15 cellular contexts compared by ENCODE assay signal in the genomic region with DNA sequence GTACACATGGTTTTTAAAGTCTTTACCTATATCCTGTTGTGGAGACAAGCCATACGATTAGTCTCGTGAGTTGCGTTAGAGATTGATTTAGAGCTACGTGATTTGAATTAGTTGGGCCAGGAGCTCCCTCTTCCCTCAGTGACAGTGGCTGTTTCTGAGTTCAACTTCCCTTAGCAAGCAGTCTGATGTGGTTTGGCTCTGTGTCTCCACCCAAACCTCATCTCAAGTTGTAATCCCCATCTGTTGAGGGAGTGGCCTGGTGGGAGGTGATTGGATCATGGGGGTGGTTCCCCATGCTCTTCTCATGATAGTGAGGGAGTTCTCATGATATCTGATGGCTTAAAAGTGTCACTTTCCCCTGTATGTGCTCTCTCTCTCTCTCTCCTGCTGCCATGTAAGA.
"Had no signal": no experiment of that assay in that cellular context is flagged by ENCODE, and none has a peak within 500 bp of the region (broad histone marks: within the 10 kb centered on the region; RNA-seq: fewer than 3 reads in every experiment).

No MANE protein-coding gene starts in this region.

- H3K27me3 ChIP-seq: gastroesophageal sphincter, heart right ventricle, testis, upper lobe of left lung had no signal

- DNase-seq: activated CD4-positive, alpha-beta T cell treated with anti-CD3 and anti-CD28 coated beads, Interleukin-2, amount 10 ng/mL, durations not matched to agents 24 days and 14 days; activated CD4-positive, CD25-positive, alpha-beta regulatory T cell; activated CD8-positive, alpha-beta memory T cell treated with anti-CD3 and anti-CD28 coated beads for 24 hours; activated naive CD4-positive, alpha-beta T cell; activated naive CD8-positive, alpha-beta T cell treated with anti-CD3 and anti-CD28 coated beads, Interleukin-2, amount 10 ng/mL, durations not matched to agents 7 days and 5 days; effector CD8-positive, alpha-beta T cell; heart right ventricle; left cardiac atrium; lower lobe of right lung; stimulated activated CD4-positive, alpha-beta T cell treated with anti-CD3 and anti-CD28 coated beads, Interleukin-1b, Interleukin-23, amount 100 ng/mL, for 48 hours; stimulated activated naive CD8-positive, alpha-beta T cell treated with anti-CD3 and anti-CD28 coated beads, Interleukin-15, amount 100 ng/mL, for 72 hours; testis; upper lobe of left lung had no signal

- H3K9me3 ChIP-seq: gastroesophageal sphincter, lower lobe of right lung, testis, upper lobe of left lung had no signal

- ATAC-seq: gastroesophageal sphincter; heart right ventricle; left cardiac atrium; lower lobe of right lung; sciatic nerve; stimulated activated naive CD8-positive, alpha-beta T cell treated with anti-CD3 and anti-CD28 coated beads, Interleukin-15, amount 100 ng/mL, for 72 hours had no signal

- H3K27ac ChIP-seq: gastroesophageal sphincter, heart right ventricle, lower lobe of right lung, testis, upper lobe of left lung had no signal

- H3K4me3 ChIP-seq: gastroesophageal sphincter, heart right ventricle, lower lobe of right lung, testis, upper lobe of left lung had no signal

- H3K4me1 ChIP-seq: gastroesophageal sphincter, heart right ventricle, lower lobe of right lung, testis, upper lobe of left lung had no signal

- H3K36me3 ChIP-seq: gastroesophageal sphincter, heart right ventricle, lower lobe of right lung, upper lobe of left lung had no signal
